ENCODE assay signal across 9 cellular contexts in the genomic region with DNA sequence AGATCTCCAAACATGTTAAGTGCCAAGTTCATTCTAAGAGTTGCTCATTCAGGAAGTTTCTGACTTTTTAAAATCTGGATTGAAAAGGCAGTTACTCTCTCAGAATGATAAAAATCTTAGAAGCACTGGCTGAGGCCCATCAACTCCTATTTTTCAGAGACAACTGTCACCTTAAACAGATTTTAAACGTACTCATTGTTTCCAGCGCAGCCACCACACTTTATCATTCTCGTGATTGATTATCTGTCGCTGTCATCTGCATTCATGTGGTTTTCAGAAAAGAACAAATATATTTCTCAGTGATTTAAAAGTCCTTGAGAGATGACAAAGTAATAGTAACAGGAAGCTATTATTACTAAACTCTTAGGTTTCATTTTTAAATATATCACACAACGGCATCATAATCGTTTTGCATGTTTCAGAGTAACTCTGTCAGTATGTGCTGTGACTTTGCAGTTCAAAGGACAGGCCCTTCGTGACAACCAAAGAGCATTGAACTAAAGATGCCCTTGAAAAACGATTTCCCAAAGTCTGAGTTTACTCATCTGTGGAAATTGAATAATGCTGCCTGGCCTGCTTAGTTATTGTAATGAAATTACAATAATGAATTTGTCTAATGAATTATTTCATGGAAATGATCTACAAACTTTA. TPM values are rescaled to one million over a fixed set of nuclear protein-coding genes. Genes with fewer than 3 reads are reported as not detected.
DNase-seq lines count a peak whose midpoint lies in the region; ATAC-seq, FAIRE-seq and TF ChIP-seq lines count a peak whose summit lies in the region.
"Had no signal": no experiment of that assay in that cellular context is flagged by ENCODE, and none has a peak within 500 bp of the region (broad histone marks: within the 10 kb centered on the region; RNA-seq: fewer than 3 reads in every experiment).

No MANE protein-coding gene starts in this region.

- H3K27me3 ChIP-seq in SK-N-SH (ENCODE audit: insufficient read depth) (no peaks in the 10 kb centered on the region), MM.1S (replicated peaks; ENCODE audit: insufficient read depth, low read length) (no peaks in the 10 kb centered on the region)

- H3K79me2 ChIP-seq in SK-N-SH (ENCODE audit: insufficient read depth) (no peaks in the 10 kb centered on the region), MM.1S (ENCODE audit: low read length) (no peaks in the 10 kb centered on the region)

- H3K4me1 ChIP-seq in SK-N-SH (ENCODE audit: control insufficient read depth in 1 of 2, insufficient read depth in 2 of 2, low read depth in 1 of 2, low read length in 1 of 2) (peaks cover 12 to 13% of the 10 kb centered on the region in 2 experiments), MM.1S (ENCODE audit: low read length) (no peaks in the 10 kb centered on the region)

- TF ChIP-seq RAD21 in SK-N-SH (IDR thresholded peaks at IDR 0.05; ENCODE audit: low read length): no peak

- H4K20me1 ChIP-seq in SK-N-SH (ENCODE audit: insufficient read depth): no peaks in the 10 kb centered on the region
- no peaks in the 10 kb centered on the region for H4K20me1 ChIP-seq in MM.1S (ENCODE audit: insufficient read depth, low read length)

- no peak for FAIRE-seq in H54 (lab: Jason Lieb, UNC)

- no peaks in the 10 kb centered on the region for H3K9me3 ChIP-seq in SK-N-SH
- H3K9me3 ChIP-seq in MM.1S (replicated peaks; ENCODE audit: insufficient read depth, low read length): no peaks in the 10 kb centered on the region
- H3K9me3 ChIP-seq: mucosa of descending colon had no signal

- H2AFZ ChIP-seq in SK-N-SH (ENCODE audit: low read depth) (peak overlapping the region; percentile 32; the same call in 1 of the 2 replicates), MM.1S (ENCODE audit: low read length) (no peak overlapping the region)

- H3K9me2 ChIP-seq in SK-N-SH (no peaks in the 10 kb centered on the region), MM.1S (replicated peaks; ENCODE audit: insufficient read depth, low read length) (no peaks in the 10 kb centered on the region)

- no peak overlapping the region; the same call in 1 of the 2 replicates for H3K9ac ChIP-seq in SK-N-SH
- H3K9ac ChIP-seq in MM.1S (ENCODE audit: low read length): no peak overlapping the region

- ATAC-seq in GM18907 (IDR thresholded peaks at IDR 0.05; ENCODE audit: unreplicated experiment) (peak; percentile 88), HG02798 (IDR thresholded peaks at IDR 0.05; ENCODE audit: poor library complexity, unreplicated experiment) (peak; percentile 89)
- ATAC-seq: mucosa of descending colon had no signal

- TF ChIP-seq EP300 in SK-N-SH (IDR thresholded peaks at IDR 0.05; ENCODE audit: borderline replicate concordance in 1 of 2, low read depth in 1 of 2, low read length in 1 of 2): peak; percentile 68 to 91

- TF ChIP-seq CTCF in SK-N-SH (IDR thresholded peaks at IDR 0.05) (no peak), MM.1S (IDR thresholded peaks at IDR 0.05; ENCODE audit: low read length) (no peak)

- H3K27ac ChIP-seq in SK-N-SH (ENCODE audit: low read depth in 2 of 2, low read length in 1 of 2): peak overlapping the region; percentile 80 to 87; a peak in 3 of 4 replicates
- H3K27ac ChIP-seq in MM.1S (ENCODE audit: low read length): no peak overlapping the region

- POLR2A ChIA-PET in SK-N-SH (lab: Yijun Ruan, JAX): no interaction called here

- H3K4me2 ChIP-seq in SK-N-SH (peak overlapping the region; percentile 67), MM.1S (ENCODE audit: low read depth, low read length) (no peak overlapping the region)

- no peak for TF ChIP-seq POLR2A in H54 (IDR thresholded peaks at IDR 0.05; ENCODE audit: low read depth, low read length)

- 5% methylated on average over 8 of the region's 8 CpGs for WGBS in SK-N-SH (ENCODE audit: low lambda C conversion rate)

- intact Hi-C loops in head of caudate nucleus (cut with DNase I): no loop called here

- H3K36me3 ChIP-seq in SK-N-SH (replicated peaks in 1 of 2; ENCODE audit: control insufficient read depth in 1 of 2, insufficient read depth in 2 of 2, low read length in 1 of 2) (no peaks in the 10 kb centered on the region), MM.1S (replicated peaks; ENCODE audit: insufficient read depth, low read length) (no peaks in the 10 kb centered on the region)

- H3K4me3 ChIP-seq in SK-N-SH (ENCODE audit: low read depth in 2 of 2, low read length in 1 of 2) (no peak overlapping the region; a peak in 2 of 4 replicates), MM.1S (ENCODE audit: low read length) (no peak overlapping the region)
- H3K4me3 ChIP-seq: mucosa of descending colon had no signal

- H3F3A ChIP-seq in SK-N-SH (replicated peaks; ENCODE audit: insufficient read depth) (peaks cover 15% of the 10 kb centered on the region), MM.1S (ENCODE audit: insufficient read depth, low read length) (no peaks in the 10 kb centered on the region)

- peak; percentile 3 for DNase-seq in EH (ENCODE audit: low read depth)
- DNase-seq in SK-N-SH: peak; percentile 21
- DNase-seq in head of caudate nucleus: no peak
- DNase-seq in MM.1S: no peak
- no peak for DNase-seq in H54 (ENCODE audit: insufficient read length, low spot score)
- DNase-seq in NCI-H345 treated with DMSO at 0.1 percent for 48 hours (lab: John Stamatoyannopoulos, UW; ENCODE audit: unreplicated experiment): no peak
- DNase-seq: mucosa of descending colon had no signal

- CTCF ChIA-PET in SK-N-SH (lab: Yijun Ruan, JAX): no interaction called here

TF ChIP-seq in SK-N-SH, 30 proteins besides CTCF, POLR2A, EP300 and RAD21 (continues in another document):
- peak; percentile 75; the same call in 1 of the 2 replicates for TF ChIP-seq MEF2A (IDR thresholded peaks at IDR 0.05; ENCODE audit: borderline replicate concordance, low read depth)
- peak; percentile 94 for TF ChIP-seq TCF12 (IDR thresholded peaks at IDR 0.05)
- TF ChIP-seq, protein P1, sequence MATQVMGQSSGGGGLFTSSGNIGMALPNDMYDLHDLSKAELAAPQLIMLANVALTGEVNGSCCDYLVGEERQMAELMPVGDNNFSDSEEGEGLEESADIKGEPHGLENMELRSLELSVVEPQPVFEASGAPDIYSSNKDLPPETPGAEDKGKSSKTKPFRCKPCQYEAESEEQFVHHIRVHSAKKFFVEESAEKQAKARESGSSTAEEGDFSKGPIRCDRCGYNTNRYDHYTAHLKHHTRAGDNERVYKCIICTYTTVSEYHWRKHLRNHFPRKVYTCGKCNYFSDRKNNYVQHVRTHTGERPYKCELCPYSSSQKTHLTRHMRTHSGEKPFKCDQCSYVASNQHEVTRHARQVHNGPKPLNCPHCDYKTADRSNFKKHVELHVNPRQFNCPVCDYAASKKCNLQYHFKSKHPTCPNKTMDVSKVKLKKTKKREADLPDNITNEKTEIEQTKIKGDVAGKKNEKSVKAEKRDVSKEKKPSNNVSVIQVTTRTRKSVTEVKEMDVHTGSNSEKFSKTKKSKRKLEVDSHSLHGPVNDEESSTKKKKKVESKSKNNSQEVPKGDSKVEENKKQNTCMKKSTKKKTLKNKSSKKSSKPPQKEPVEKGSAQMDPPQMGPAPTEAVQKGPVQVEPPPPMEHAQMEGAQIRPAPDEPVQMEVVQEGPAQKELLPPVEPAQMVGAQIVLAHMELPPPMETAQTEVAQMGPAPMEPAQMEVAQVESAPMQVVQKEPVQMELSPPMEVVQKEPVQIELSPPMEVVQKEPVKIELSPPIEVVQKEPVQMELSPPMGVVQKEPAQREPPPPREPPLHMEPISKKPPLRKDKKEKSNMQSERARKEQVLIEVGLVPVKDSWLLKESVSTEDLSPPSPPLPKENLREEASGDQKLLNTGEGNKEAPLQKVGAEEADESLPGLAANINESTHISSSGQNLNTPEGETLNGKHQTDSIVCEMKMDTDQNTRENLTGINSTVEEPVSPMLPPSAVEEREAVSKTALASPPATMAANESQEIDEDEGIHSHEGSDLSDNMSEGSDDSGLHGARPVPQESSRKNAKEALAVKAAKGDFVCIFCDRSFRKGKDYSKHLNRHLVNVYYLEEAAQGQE (IDR thresholded peaks at IDR 0.05; ENCODE audit: low read depth, low read length): 0 out of 2 replicates have a peak, but pooled peaks have one; percentile 7
- no peak for TF ChIP-seq EZH2phosphoT487 (IDR thresholded peaks at IDR 0.05; ENCODE audit: borderline replicate concordance, low read depth)
- TF ChIP-seq ELF1 (IDR thresholded peaks at IDR 0.05): no peak; the same call in 1 of the 2 replicates
- TF ChIP-seq FOXM1 (IDR thresholded peaks at IDR 0.05; ENCODE audit: low read depth): peak; percentile 96
- peak; percentile 86 for TF ChIP-seq JUND (IDR thresholded peaks at IDR 0.05)
- TF ChIP-seq FOXJ3 (CRISPR knock-in tag; IDR thresholded peaks at IDR 0.05): no peak
- TF ChIP-seq, protein P2, sequence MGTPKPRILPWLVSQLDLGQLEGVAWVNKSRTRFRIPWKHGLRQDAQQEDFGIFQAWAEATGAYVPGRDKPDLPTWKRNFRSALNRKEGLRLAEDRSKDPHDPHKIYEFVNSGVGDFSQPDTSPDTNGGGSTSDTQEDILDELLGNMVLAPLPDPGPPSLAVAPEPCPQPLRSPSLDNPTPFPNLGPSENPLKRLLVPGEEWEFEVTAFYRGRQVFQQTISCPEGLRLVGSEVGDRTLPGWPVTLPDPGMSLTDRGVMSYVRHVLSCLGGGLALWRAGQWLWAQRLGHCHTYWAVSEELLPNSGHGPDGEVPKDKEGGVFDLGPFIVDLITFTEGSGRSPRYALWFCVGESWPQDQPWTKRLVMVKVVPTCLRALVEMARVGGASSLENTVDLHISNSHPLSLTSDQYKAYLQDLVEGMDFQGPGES (IDR thresholded peaks at IDR 0.05; ENCODE audit: low read depth, low read length): no peak
- TF ChIP-seq GATA2 (CRISPR knock-in tag; IDR thresholded peaks at IDR 0.05): peak; percentile 54
- TF ChIP-seq YY1 (IDR thresholded peaks at IDR 0.05; ENCODE audit: low read depth): no peak
- TF ChIP-seq, protein P3, sequence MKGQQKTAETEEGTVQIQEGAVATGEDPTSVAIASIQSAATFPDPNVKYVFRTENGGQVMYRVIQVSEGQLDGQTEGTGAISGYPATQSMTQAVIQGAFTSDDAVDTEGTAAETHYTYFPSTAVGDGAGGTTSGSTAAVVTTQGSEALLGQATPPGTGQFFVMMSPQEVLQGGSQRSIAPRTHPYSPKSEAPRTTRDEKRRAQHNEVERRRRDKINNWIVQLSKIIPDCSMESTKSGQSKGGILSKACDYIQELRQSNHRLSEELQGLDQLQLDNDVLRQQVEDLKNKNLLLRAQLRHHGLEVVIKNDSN (IDR thresholded peaks at IDR 0.05; ENCODE audit: borderline replicate concordance, low read depth): no peak
- TF ChIP-seq MXI1 (IDR thresholded peaks at IDR 0.05; ENCODE audit: low read depth, low read length): no peak
- TF ChIP-seq RFX5 (IDR thresholded peaks at IDR 0.05; ENCODE audit: low read length): no peak
- TF ChIP-seq NFIC (IDR thresholded peaks at IDR 0.05; ENCODE audit: borderline replicate concordance): peak; percentile 62; the same call in 1 of the 2 replicates
- no peak for TF ChIP-seq SMC3 (IDR thresholded peaks at IDR 0.05; ENCODE audit: low read depth, low read length)
- peak; percentile 27; the same call in 1 of the 2 replicates for TF ChIP-seq FOSL2 (IDR thresholded peaks at IDR 0.05; ENCODE audit: borderline replicate concordance, low read depth)

RNA-seq across cellular contexts. Expression of a gene that starts 14.9 kb away (rescaled TPM):
- polyA plus RNA-seq in SK-N-SH (2012; rRNA removed): 10.1 and 10.6 TPM in 2 replicates
- 8.2 and 10.3 TPM in 2 replicates for polyA plus RNA-seq in SK-N-SH (2012; cell fraction: cytosol; rRNA removed)
- 3.1 and 5.7 TPM in 2 replicates for polyA plus RNA-seq in SK-N-SH (2012; cell fraction: nucleus; rRNA removed)

Comparison
In these comparisons a context has a peak if more than half of its experiments do, and no peak if none do; other contexts are left out.
1. DNase-seq: peak in EH (single experiment) and SK-N-SH (single experiment); none in head of caudate nucleus (0 of 42), MM.1S (single experiment), H54 (single experiment) and NCI-H345 treated with DMSO at 0.1 percent for 48 hours (single experiment).